ENCODE assay signal across 9 cellular contexts in genomic region chr22:39317084-39317755, GRCh38. TPM values are rescaled to one million over a fixed set of nuclear protein-coding genes. Genes with fewer than 3 reads are reported as not detected.
A peak's percentile ranks its signal among the peaks of the same experiment; 100 is the strongest.
DNase-seq lines count a peak whose midpoint lies in the region; ATAC-seq and TF ChIP-seq lines count a peak whose summit lies in the region.
"Had no signal": no experiment of that assay in that cellular context is flagged by ENCODE, and none has a peak within 500 bp of the region (broad histone marks: within the 10 kb centered on the region; RNA-seq: fewer than 3 reads in every experiment).

No MANE protein-coding gene starts in this region.

- intact Hi-C loops in CD14-positive monocyte (cut with micrococcal nuclease), result loop anchor here in 1 of 2 donors (5.0 to 10.0 kb wide), 2 partner anchors 215 to 728 kb away; partner anchors contain the start of gene RPS19BP1
- intact Hi-C loops in thyroid gland (cut with DNase I), result loop anchor here (10.0 kb wide), 2 partner anchors 82 to 312 kb away; no protein-coding TSS in a partner anchor

- peak overlapping the region; percentile 82 for H3K4me3 ChIP-seq in kidney epithelial cell (ENCODE audit: low read depth, low read length)
- no peak overlapping the region for H3K4me3 ChIP-seq in thyroid gland (replicated peaks in 1 of 3)

- peak overlapping the region in 1 of 3 donors; percentile 2 for H3K27ac ChIP-seq in thyroid gland

- no peak for TF ChIP-seq POLR2A in thyroid gland (IDR thresholded peaks at IDR 0.05)

- DNase-seq in CD14-positive monocyte (ENCODE audit: low spot score), result no peak
- peak in 47 of 76 experiments; percentile 20 to 65 (median 39) for DNase-seq in HUDEP-2 (lab: John Stamatoyannopoulos, UW; ENCODE audit: unreplicated experiment in 76 of 76)
- peak; percentile 28 for DNase-seq in activated naive CD8-positive, alpha-beta T cell treated with anti-CD3 and anti-CD28 coated beads for 36 hours
- no peak for DNase-seq in kidney epithelial cell (ENCODE audit: low read depth)
- no peak for DNase-seq in central memory CD4-positive, alpha-beta T cell
- DNase-seq in thyroid gland, result no peak
- no peak for DNase-seq in left lobe of liver (ENCODE audit: low spot score)

- TF ChIP-seq CTCF in CD14-positive monocyte (IDR thresholded peaks at IDR 0.05) (no peak), kidney epithelial cell (IDR thresholded peaks at IDR 0.05; ENCODE audit: insufficient read depth, low read length, poor library complexity, severe bottlenecking) (no peak), thyroid gland (IDR thresholded peaks at IDR 0.05) (no peak)

- peaks cover 39% of the 10 kb centered on the region for H3K4me1 Mint-ChIP-seq in CD14-positive monocyte
- peaks cover 57% of the 10 kb centered on the region for H3K4me1 Mint-ChIP-seq in activated naive CD8-positive, alpha-beta T cell treated with anti-CD3 and anti-CD28 coated beads for 36 hours

- H3K27me3 ChIP-seq in kidney epithelial cell (ENCODE audit: control insufficient read depth, insufficient read depth, low read length) (no peaks in the 10 kb centered on the region), thyroid gland (no peaks in the 10 kb centered on the region)
- H3K27me3 ChIP-seq: ovary had no signal

- H3K36me3 ChIP-seq in kidney epithelial cell (ENCODE audit: control insufficient read depth, insufficient read depth, low read length) (peaks cover 20% of the 10 kb centered on the region), thyroid gland (peaks cover 57 to 61% of the 10 kb centered on the region in 2 donors)
- H3K36me3 ChIP-seq: ovary had no signal

- H3K4me3 Mint-ChIP-seq in CD14-positive monocyte, result peak overlapping the region in 1 of 2 donors; percentile 34
- H3K4me3 Mint-ChIP-seq in activated naive CD8-positive, alpha-beta T cell treated with anti-CD3 and anti-CD28 coated beads for 36 hours, result peak overlapping the region; percentile 100

- H3K9me3 ChIP-seq in thyroid gland, result no peaks in the 10 kb centered on the region
- H3K9me3 ChIP-seq: ovary had no signal

- H3K36me3 Mint-ChIP-seq in CD14-positive monocyte, result peaks cover 57 to 61% of the 10 kb centered on the region in 2 donors
- H3K36me3 Mint-ChIP-seq in activated naive CD8-positive, alpha-beta T cell treated with anti-CD3 and anti-CD28 coated beads for 36 hours, result peaks cover 74% of the 10 kb centered on the region

- H3K4me1 ChIP-seq in thyroid gland, result peaks cover 20 to 36% of the 10 kb centered on the region in 2 donors

- H3K9me3 Mint-ChIP-seq in CD14-positive monocyte, result peaks cover 0 to 2% (median 0%) of the 10 kb centered on the region in 7 donors
- H3K9me3 Mint-ChIP-seq in activated naive CD8-positive, alpha-beta T cell treated with anti-CD3 and anti-CD28 coated beads for 36 hours, result peaks cover 1% of the 10 kb centered on the region

- H3K27me3 Mint-ChIP-seq in CD14-positive monocyte (ENCODE audit: low read depth in 3 of 3), result peaks cover 0 to 4% (median 2%) of the 10 kb centered on the region in 3 donors
- H3K27me3 Mint-ChIP-seq in activated naive CD8-positive, alpha-beta T cell treated with anti-CD3 and anti-CD28 coated beads for 36 hours, result peaks cover 13% of the 10 kb centered on the region

- 75 to 79% methylated on average over 9 of the region's 9 CpGs for WGBS in thyroid gland, 2 donors

- H3K27ac Mint-ChIP-seq in CD14-positive monocyte, result peak overlapping the region in 6 of 7 donors; percentile 23 to 98 (median 57)
- H3K27ac Mint-ChIP-seq in activated naive CD8-positive, alpha-beta T cell treated with anti-CD3 and anti-CD28 coated beads for 36 hours, result peak overlapping the region; percentile 100

- ATAC-seq in GM19467 (IDR thresholded peaks at IDR 0.05; ENCODE audit: unreplicated experiment) (no peak), left lobe of liver (no peak)

RNA-seq across cellular contexts. Expression of gene RPL3, which starts 2.2 kb away (rescaled TPM):
- 100 to 1,000 TPM; 604 to 698 TPM for polyA plus RNA-seq in CD14-positive monocyte
- 1,000 to 10,000 TPM; 3,164 to 3,255 TPM for total RNA-seq in activated naive CD8-positive, alpha-beta T cell treated with anti-CD3 and anti-CD28 coated beads for 36 hours
- 2,742 and 3,058 TPM in 2 replicates for total RNA-seq in kidney epithelial cell
- 1,000 to 10,000 TPM; 1,451 to 2,031 (median 1,880) TPM for total RNA-seq in thyroid gland
- total RNA-seq in left lobe of liver, result 862 TPM

RNA-seq across cellular contexts. Expression of gene SYNGR1, which starts 32.6 kb away (rescaled TPM):
- polyA plus RNA-seq in CD14-positive monocyte, result 10 to 100 TPM; 18.0 to 39.6 TPM
- 1 to 10 TPM; 7.4 to 9.3 TPM for total RNA-seq in activated naive CD8-positive, alpha-beta T cell treated with anti-CD3 and anti-CD28 coated beads for 36 hours
- total RNA-seq in kidney epithelial cell (1.0 and 2.0 TPM in 2 replicates), thyroid gland (10 to 100 TPM in 1 of 4 donors, 1 to 10 TPM in 3; 3.9 to 22.0 (median 6.8) TPM), left lobe of liver (2.9 TPM)

Comparison
In these comparisons a context has a peak if more than half of its experiments do, and no peak if none do; other contexts are left out.
1. DNase-seq: peak in HUDEP-2 (47 of 76) and activated naive CD8-positive, alpha-beta T cell treated with anti-CD3 and anti-CD28 coated beads for 36 hours (single experiment); none in CD14-positive monocyte (single experiment), kidney epithelial cell (single experiment), central memory CD4-positive, alpha-beta T cell (single experiment), thyroid gland (0 of 2) and left lobe of liver (single experiment).